18 cellular contexts compared by ENCODE assay signal in genomic region chr7:124790645-124791044, GRCh38. TPM values are rescaled to one million over a fixed set of nuclear protein-coding genes. Genes with fewer than 3 reads are reported as not detected.
DNase-seq lines count a peak whose midpoint lies in the region; ATAC-seq and TF ChIP-seq lines count a peak whose summit lies in the region.
"Had no signal": no experiment of that assay in that cellular context is flagged by ENCODE, and none has a peak within 500 bp of the region (broad histone marks: within the 10 kb centered on the region; RNA-seq: fewer than 3 reads in every experiment).

No MANE protein-coding gene starts in this region.

- DNase-seq in adipocyte (ENCODE audit: low read depth) (no peak), smooth muscle cell (lab: John Stamatoyannopoulos, UW; ENCODE audit: unreplicated experiment) (no peak), NCI-H2081 treated with DMSO at 0.1 percent for 48 hours (lab: John Stamatoyannopoulos, UW) (no peak), WERI-Rb-1 (no peak)
- DNase-seq: activated CD4-positive, CD25-positive, alpha-beta regulatory T cell; activated CD8-positive, alpha-beta T cell treated with anti-CD3 and anti-CD28 coated beads for 36 hours; activated naive CD4-positive, alpha-beta T cell; foreskin keratinocyte; MG63; NCI-H1694; small intestine; stimulated activated CD4-positive, alpha-beta T cell treated with anti-CD3 and anti-CD28 coated beads, Interleukin-2, amount 100 ng/mL, for 48 hours; upper lobe of left lung had no signal

- H3K27me3 ChIP-seq in adipocyte (replicated peaks; ENCODE audit: control insufficient read depth, insufficient read depth, low read length) (peaks cover 10% of the 10 kb centered on the region), smooth muscle cell (ENCODE audit: low read depth) (no peaks in the 10 kb centered on the region), WERI-Rb-1 (ENCODE audit: insufficient read depth, low read depth, severe bottlenecking) (no peaks in the 10 kb centered on the region)
- H3K27me3 ChIP-seq: foreskin keratinocyte, MG63, upper lobe of left lung had no signal

- H3K4me1 ChIP-seq in adipocyte (ENCODE audit: control insufficient read depth, insufficient read depth, low read length) (no peaks in the 10 kb centered on the region), smooth muscle cell (ENCODE audit: low read depth) (no peaks in the 10 kb centered on the region)
- H3K4me1 ChIP-seq: foreskin keratinocyte, HAP-1, upper lobe of left lung had no signal

- no peaks in the 10 kb centered on the region for H4K20me1 ChIP-seq in smooth muscle cell (ENCODE audit: low read depth)

- no peaks in the 10 kb centered on the region for H3K9me3 ChIP-seq in adipocyte (ENCODE audit: control insufficient read depth, low read length)
- no peaks in the 10 kb centered on the region for H3K9me3 ChIP-seq in smooth muscle cell (replicated peaks; ENCODE audit: low read depth)
- no peaks in the 10 kb centered on the region for H3K9me3 ChIP-seq in WERI-Rb-1 (ENCODE audit: severe bottlenecking)
- H3K9me3 ChIP-seq: HAP-1, MG63, upper lobe of left lung had no signal

- H3K27ac ChIP-seq in smooth muscle cell (ENCODE audit: low read depth) (peak overlapping the region; percentile 84), WERI-Rb-1 (no peak overlapping the region)
- H3K27ac ChIP-seq: foreskin keratinocyte, HL-60, upper lobe of left lung had no signal

- H3K4me3 ChIP-seq in adipocyte (ENCODE audit: low read length) (peak overlapping the region; percentile 65), smooth muscle cell (no peak overlapping the region), WERI-Rb-1 (ENCODE audit: low read depth, low read length) (no peak overlapping the region)
- H3K4me3 ChIP-seq: HAP-1, MG63, upper lobe of left lung had no signal

- H3K9ac ChIP-seq in adipocyte (ENCODE audit: low read length), result peak overlapping the region; percentile 27
- no peak overlapping the region for H3K9ac ChIP-seq in smooth muscle cell (ENCODE audit: low read depth)

- no peaks in the 10 kb centered on the region for H3K79me2 ChIP-seq in smooth muscle cell (ENCODE audit: low read depth)

- H2AFZ ChIP-seq in smooth muscle cell (ENCODE audit: low read depth), result peak overlapping the region; percentile 9

- no peaks in the 10 kb centered on the region for H3F3A ChIP-seq in smooth muscle cell (ENCODE audit: low read depth)

- 75% methylated on average over 6 of the region's 6 CpGs for WGBS in smooth muscle cell (ENCODE audit: low lambda C conversion rate)

- H3K36me3 ChIP-seq in adipocyte (ENCODE audit: control insufficient read depth, insufficient read depth, low read length, severe bottlenecking) (no peaks in the 10 kb centered on the region), smooth muscle cell (ENCODE audit: low read depth) (no peaks in the 10 kb centered on the region), WERI-Rb-1 (no peaks in the 10 kb centered on the region)
- H3K36me3 ChIP-seq: HAP-1, MG63, upper lobe of left lung had no signal

- TF ChIP-seq CTCF in smooth muscle cell (IDR thresholded peaks at IDR 0.05; ENCODE audit: borderline replicate concordance, insufficient read depth, poor library complexity, severe bottlenecking) (no peak), WERI-Rb-1 (IDR thresholded peaks at IDR 0.05; ENCODE audit: low read depth, low read length) (no peak)

- ATAC-seq in GM19351 (IDR thresholded peaks at IDR 0.05; ENCODE audit: unreplicated experiment) (peak; percentile 67), HG03520 (IDR thresholded peaks at IDR 0.05; ENCODE audit: unreplicated experiment) (peak; percentile 48), GM19035 (IDR thresholded peaks at IDR 0.05; ENCODE audit: unreplicated experiment) (no peak)
- ATAC-seq: activated CD8-positive, alpha-beta T cell treated with anti-CD3 and anti-CD28 coated beads for 36 hours had no signal

- H3K4me2 ChIP-seq in smooth muscle cell, result peak overlapping the region; percentile 19

RNA-seq across cellular contexts. Expression of gene GPR37, which starts 25.1 kb away (rescaled TPM):
- 1.3 and 3.5 TPM in 2 replicates for total RNA-seq in smooth muscle cell
- polyA plus RNA-seq in smooth muscle cell, result 0.38 and 6.0 TPM in 2 replicates
- total RNA-seq: activated CD8-positive, alpha-beta T cell treated with anti-CD3 and anti-CD28 coated beads for 36 hours had no signal
